In genomic region chr1:248873409-248873992, GRCh38 we compare ENCODE assay signal across 8 cellular contexts. TPM values are rescaled to one million over a fixed set of nuclear protein-coding genes. Genes with fewer than 3 reads are reported as not detected.
A peak's percentile ranks its signal among the peaks of the same experiment; 100 is the strongest.
DNase-seq lines count a peak whose midpoint lies in the region; ATAC-seq, FAIRE-seq and TF ChIP-seq lines count a peak whose summit lies in the region.

No MANE protein-coding gene starts in this region.

- peak overlapping the region; percentile 84 to 99 for H3K9ac ChIP-seq in kidney (ENCODE audit: low read length in 2 of 2)

- peak; percentile 35 for FAIRE-seq in kidney (lab: Jason Lieb, UNC)

- H3K4me1 ChIP-seq in kidney (ENCODE audit: control insufficient read depth in 1 of 2, insufficient read depth in 1 of 2, low read depth in 1 of 2, low read length in 2 of 2) = peaks cover 0 to 8% of the 10 kb centered on the region in 2 donors

- intact Hi-C loops in kidney (cut with DNase I) = no loop called here

- peak; percentile 80 for ATAC-seq in HG03280 (IDR thresholded peaks at IDR 0.05; ENCODE audit: unreplicated experiment)

- no peaks in the 10 kb centered on the region for H3K9me3 ChIP-seq in kidney (ENCODE audit: control insufficient read depth in 1 of 2, low read length in 2 of 2)

- H3K27ac ChIP-seq in kidney (ENCODE audit: low read depth in 2 of 2, low read length in 2 of 2) = peak overlapping the region; percentile 92 to 98

- no peaks in the 10 kb centered on the region for H3K36me3 ChIP-seq in kidney (ENCODE audit: control insufficient read depth in 1 of 2, insufficient read depth in 2 of 2, low read length in 2 of 2)

- TF ChIP-seq CTCF in kidney (IDR thresholded peaks at IDR 0.05; ENCODE audit: borderline replicate concordance, extremely low read depth, insufficient read depth) = no peak

- DNase-seq in AG08395 (ENCODE audit: low spot score) (peak; percentile 88), NCI-H345 (lab: John Stamatoyannopoulos, UW) (peak; percentile 94), cerebellar cortex (ENCODE audit: low spot score) (peak; percentile 98), kidney (peak; percentile 96)
- peak; percentile 78 for DNase-seq in activated CD4-positive, CD25-positive, alpha-beta regulatory T cell treated with anti-CD3 and anti-CD28 coated beads, Interleukin-2, amount 50 U/mL, for 16 hours (ENCODE audit: low read depth, low spot score)
- DNase-seq in stimulated activated CD4-positive, alpha-beta T cell treated with anti-CD3 and anti-CD28 coated beads, Interleukin-15, amount 100 ng/mL, for 1 hour (ENCODE audit: low read depth in 1 of 2, low spot score in 1 of 2) = peak; percentile 89 to 93

- H3K4me3 ChIP-seq in kidney (ENCODE audit: low read length in 2 of 2) = peak overlapping the region; percentile 74 to 93

- in situ Hi-C loops in GM18951 (cut with MboI; ENCODE audit: low sequenced_read_pairs, unreplicated experiment) = no loop called here

- TF ChIP-seq POLR2A in GM18951 (IDR thresholded peaks at IDR 0.05; ENCODE audit: extremely low read depth, insufficient read depth, insufficient read length) = peak; percentile 39

RNA-seq across cellular contexts. Expression of gene ZNF692, which starts 14.6 kb away (rescaled TPM):
- total RNA-seq in kidney = 29.6 TPM
- polyA plus RNA-seq in kidney (ENCODE audit: insufficient read depth, low read depth, low replicate concordance) = 34.4 TPM

RNA-seq across cellular contexts. Expression of gene PGBD2, which starts 32.5 kb away (rescaled TPM):
- total RNA-seq in kidney = 6.9 TPM
- 3.4 TPM for polyA plus RNA-seq in kidney (ENCODE audit: insufficient read depth, low read depth, low replicate concordance)

RNA-seq across cellular contexts. Expression of gene ZNF672, which starts 35.5 kb away (rescaled TPM):
- 28.6 TPM for total RNA-seq in kidney
- 25.0 TPM for polyA plus RNA-seq in kidney (ENCODE audit: insufficient read depth, low read depth, low replicate concordance)

RNA-seq across cellular contexts. Expression of gene SH3BP5L, which starts 47.8 kb away (rescaled TPM):
- 24.9 TPM for total RNA-seq in kidney
- polyA plus RNA-seq in kidney (ENCODE audit: insufficient read depth, low read depth, low replicate concordance) = 16.6 TPM

Comparison
In these comparisons a context has a peak if more than half of its experiments do, and no peak if none do; other contexts are left out.
1. Peak in every context shown above with its lines: DNase-seq, ATAC-seq, H3K4me3 ChIP-seq and H3K27ac ChIP-seq.